ENCODE assay signal across 10 cellular contexts in genomic region chr12:109797905-109798669, GRCh38. TPM values are rescaled to one million over a fixed set of nuclear protein-coding genes. Genes with fewer than 3 reads are reported as not detected.
DNase-seq lines count a peak whose midpoint lies in the region; ATAC-seq and TF ChIP-seq lines count a peak whose summit lies in the region.
"Had no signal": no experiment of that assay in that cellular context is flagged by ENCODE, and none has a peak within 500 bp of the region (broad histone marks: within the 10 kb centered on the region; RNA-seq: fewer than 3 reads in every experiment).

No MANE protein-coding gene starts in this region.

- H3K4me1 ChIP-seq in foreskin keratinocyte (no peaks in the 10 kb centered on the region), Caco-2 (no peaks in the 10 kb centered on the region)
- H3K4me1 ChIP-seq: SJSA1 had no signal

- DNase-seq in H7 (peak; percentile 78), RPMI8226 (peak; percentile 36), foreskin keratinocyte (no peak), GF-D8 (lab: John Stamatoyannopoulos, UW) (no peak), Caco-2 (no peak), putamen (ENCODE audit: low spot score) (no peak)
- no peak for DNase-seq in stimulated activated CD4-positive, alpha-beta T cell treated with anti-CD3 and anti-CD28 coated beads, Interleukin-12 subunit alpha, Interleukin-12 subunit beta, amount 100 ng/mL, for 4 hours
- DNase-seq: activated CD8-positive, alpha-beta memory T cell treated with anti-CD3 and anti-CD28 coated beads, Interleukin-2, amount 50 U/mL, for 48 hours had no signal

- H3K4me1 Mint-ChIP-seq in Caco-2 (ENCODE audit: low read depth, unreplicated experiment), result peaks cover 8% of the 10 kb centered on the region

- peak; percentile 22 for ATAC-seq in foreskin keratinocyte

- no TSS peak for BruUV-seq in Caco-2 (replicated peaks; lab: Mats Ljungman, UMichigan)

- H3K9me3 ChIP-seq in Caco-2, result no peaks in the 10 kb centered on the region
- H3K9me3 ChIP-seq: SJSA1 had no signal

- H3K4me3 ChIP-seq in H7 (ENCODE audit: insufficient read depth, low read depth, low read length), result no peak overlapping the region
- no peak overlapping the region for H3K4me3 ChIP-seq in Caco-2 (ENCODE audit: low read depth, low read length)
- H3K4me3 ChIP-seq: SJSA1 had no signal

- POLR2A ChIA-PET in Caco-2 (lab: Charles Lee), result interaction anchor here (0.6 kb wide), 1 partner anchor 130 kb away, joined by 3 read pairs; no protein-coding TSS in a partner anchor

- H3K27ac ChIP-seq in C4-2B, result no peak overlapping the region
- H3K27ac ChIP-seq in foreskin keratinocyte, result no peak overlapping the region
- H3K27ac ChIP-seq: SJSA1 had no signal

- H3K27ac Mint-ChIP-seq in Caco-2 (ENCODE audit: unreplicated experiment), result no peak overlapping the region

- CTCF ChIA-PET in Caco-2 (lab: Charles Lee), result no interaction called here

- intact Hi-C loops in Caco-2 (cut with micrococcal nuclease; ENCODE audit: unreplicated experiment), result no loop called here

- no peaks in the 10 kb centered on the region for H3K9me3 Mint-ChIP-seq in Caco-2 (ENCODE audit: unreplicated experiment)

- TF ChIP-seq CTCF in C4-2B (conservative IDR thresholded peaks at IDR 0.05), result peak; percentile 24
- peak; percentile 41 for TF ChIP-seq CTCF in foreskin keratinocyte (conservative IDR thresholded peaks at IDR 0.05)
- peak in 1 of 2 experiments; percentile 28 for TF ChIP-seq CTCF in Caco-2 (IDR thresholded peaks at IDR 0.05; ENCODE audit: insufficient read depth in 1 of 2, low read depth in 1 of 2, low read length in 1 of 2, severe bottlenecking in 1 of 2, unreplicated experiment in 1 of 2)

- H3K36me3 Mint-ChIP-seq in Caco-2 (ENCODE audit: insufficient read depth, unreplicated experiment), result no peaks in the 10 kb centered on the region

- H3K27me3 ChIP-seq in H7 (ENCODE audit: control insufficient read depth, insufficient read depth, low read length) (no peaks in the 10 kb centered on the region), foreskin keratinocyte (no peaks in the 10 kb centered on the region), Caco-2 (replicated peaks; ENCODE audit: control insufficient read depth, insufficient read depth, low read length) (no peaks in the 10 kb centered on the region)
- H3K27me3 ChIP-seq: SJSA1 had no signal

- H3K4me3 Mint-ChIP-seq in Caco-2 (ENCODE audit: unreplicated experiment), result no peak overlapping the region

- H3K36me3 ChIP-seq in H7 (replicated peaks; ENCODE audit: control insufficient read depth, insufficient read depth, low read length), result no peaks in the 10 kb centered on the region; the same call in 1 of the 2 replicates
- H3K36me3 ChIP-seq in Caco-2 (ENCODE audit: control insufficient read depth, insufficient read depth, low read length), result no peaks in the 10 kb centered on the region
- H3K36me3 ChIP-seq: SJSA1 had no signal

- peaks cover 6% of the 10 kb centered on the region for H3K27me3 Mint-ChIP-seq in Caco-2 (ENCODE audit: insufficient read depth, unreplicated experiment)

RNA-seq across cellular contexts. Expression of gene TRPV4, which starts 35.1 kb away (rescaled TPM):
- 1.6 and 4.0 TPM in 2 replicates for total RNA-seq in H7 (2014; rRNA removed; shearing (Covaris generic))
- total RNA-seq in foreskin keratinocyte (0.82 and 1.5 TPM in 2 replicates), Caco-2 (2022) (not detected in 2 replicates)
- polyA plus RNA-seq in foreskin keratinocyte, result 0.71 and 1.2 TPM in 2 replicates

Comparison
In these comparisons a context has a peak if more than half of its experiments do, and no peak if none do; other contexts are left out.
1. DNase-seq: peak in H7 (single experiment) and RPMI8226 (single experiment); none in foreskin keratinocyte (0 of 2), GF-D8 (single experiment), Caco-2 (0 of 2), putamen (single experiment) and stimulated activated CD4-positive, alpha-beta T cell treated with anti-CD3 and anti-CD28 coated beads, Interleukin-12 subunit alpha, Interleukin-12 subunit beta, amount 100 ng/mL, for 4 hours (single experiment).